Comparison of ENCODE assay signal across 14 cellular contexts in the genomic region with DNA sequence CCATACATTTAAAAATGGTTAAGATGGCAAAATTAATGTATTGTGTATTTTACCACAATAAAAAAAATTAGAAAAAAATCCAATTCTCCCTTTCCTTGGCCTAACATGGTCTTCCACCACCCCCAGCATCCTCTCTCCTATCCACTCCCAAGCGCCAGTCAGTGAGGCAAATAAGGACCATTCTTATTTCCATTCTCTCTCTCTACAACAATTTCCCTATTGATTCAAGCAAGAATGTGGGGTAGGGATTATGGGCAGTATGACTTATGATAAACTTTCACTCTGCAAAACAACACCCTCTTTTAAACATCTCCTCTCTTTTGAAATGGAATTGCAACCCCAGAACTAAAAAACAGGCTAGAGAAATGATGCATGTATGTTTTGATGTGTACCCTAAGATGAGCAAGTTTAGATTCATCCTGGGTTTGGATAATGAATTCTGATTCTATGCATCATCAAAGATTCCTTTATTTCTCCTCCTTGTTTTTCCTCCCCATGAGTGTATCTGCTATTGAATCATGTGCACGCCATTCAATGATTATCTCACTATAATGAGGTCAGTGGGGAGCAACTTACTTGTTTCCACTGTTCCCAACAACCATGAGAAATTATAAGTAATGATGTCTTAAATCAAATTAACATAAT. TPM values are rescaled to one million over a fixed set of nuclear protein-coding genes. Genes with fewer than 3 reads are reported as not detected.
DNase-seq lines count a peak whose midpoint lies in the region; ATAC-seq and TF ChIP-seq lines count a peak whose summit lies in the region.
"Had no signal": no experiment of that assay in that cellular context is flagged by ENCODE, and none has a peak within 500 bp of the region (broad histone marks: within the 10 kb centered on the region; RNA-seq: fewer than 3 reads in every experiment).

No MANE protein-coding gene starts in this region.

- peaks cover 3% of the 10 kb centered on the region; the same call in 1 of the 2 replicates for H3K9me3 ChIP-seq in PC-9 (ENCODE audit: insufficient read depth, low read depth)
- H3K9me3 ChIP-seq: left lung had no signal

- no peak for ATAC-seq in HG02763 (IDR thresholded peaks at IDR 0.05; ENCODE audit: unreplicated experiment)
- no peak for ATAC-seq in GM19328 (IDR thresholded peaks at IDR 0.05; ENCODE audit: unreplicated experiment)
- ATAC-seq: left lung had no signal

- H3K27me3 ChIP-seq in PC-9 (ENCODE audit: insufficient read depth, low read depth): no peaks in the 10 kb centered on the region
- H3K27me3 ChIP-seq: left lung had no signal

- H3K9me2 ChIP-seq in PC-9 (ENCODE audit: insufficient read depth): no peaks in the 10 kb centered on the region

- H3F3A ChIP-seq in PC-9 (ENCODE audit: insufficient read depth, low read depth): peaks cover 48% of the 10 kb centered on the region

- peaks cover 65% of the 10 kb centered on the region for H3K79me2 ChIP-seq in PC-9 (ENCODE audit: low read depth)

- no peaks in the 10 kb centered on the region for H3K36me3 Mint-ChIP-seq in nephron (ENCODE audit: low read depth)

- no peaks in the 10 kb centered on the region for H3K27me3 Mint-ChIP-seq in nephron (ENCODE audit: low read depth)

- TF ChIP-seq CTCF in AG04449 (IDR thresholded peaks at IDR 0.05; ENCODE audit: insufficient read depth, low read length, missing control alignments) (no peak), PC-9 (conservative IDR thresholded peaks at IDR 0.05) (no peak), epithelial cell of esophagus (IDR thresholded peaks at IDR 0.05; ENCODE audit: insufficient read depth, low read depth, low read length, missing control alignments) (no peak), nephron (IDR thresholded peaks at IDR 0.05; ENCODE audit: unreplicated experiment in 3 of 3) (no peak)

- POLR2A ChIA-PET in AG04449 (lab: Yijun Ruan, JAX) (no interaction called here), PC-9 (lab: Charles Lee; ENCODE audit: unreplicated experiment) (no interaction called here)

- BruUV-seq in PC-9 (replicated peaks; lab: Mats Ljungman, UMichigan): no TSS peak

- no peaks in the 10 kb centered on the region for H4K20me1 ChIP-seq in PC-9 (ENCODE audit: insufficient read depth)

- peak overlapping the region in 2 of 3 experiments; percentile 7 to 64 for H3K4me3 Mint-ChIP-seq in nephron
- H3K4me3 Mint-ChIP-seq: CD4-positive, alpha-beta T cell had no signal

- no peak overlapping the region for H2AFZ ChIP-seq in PC-9

- H3K27ac Mint-ChIP-seq in nephron: peak overlapping the region in 1 of 3 experiments; percentile 17
- H3K27ac Mint-ChIP-seq: CD4-positive, alpha-beta T cell had no signal

- intact Hi-C loops in PC-9 (cut with micrococcal nuclease; ENCODE audit: unreplicated experiment): no loop called here

- no peak for DNase-seq in AG04449 (ENCODE audit: low read depth, low spot score)
- DNase-seq in PC-9: no peak
- DNase-seq in epithelial cell of esophagus (ENCODE audit: low read depth): peak; percentile 91
- DNase-seq in activated naive CD4-positive, alpha-beta T cell treated with Interleukin-2 at 50 U/mL for 16 hours: no peak
- DNase-seq in stimulated activated CD4-positive, alpha-beta T cell treated with anti-CD3 and anti-CD28 coated beads, Interleukin-4, amount 100 ng/mL, for 24 hours: no peak
- DNase-seq: activated CD4-positive, CD25-positive, alpha-beta regulatory T cell treated with anti-CD3 and anti-CD28 coated beads, Interleukin-2, amount 50 U/mL, for 72 hours; activated gamma-delta T cell treated with Interleukin-2 at 50 U/mL for 16 hours; CD4-positive, alpha-beta T cell; effector memory CD4-positive, alpha-beta T cell; left lung; NCI-H2081 treated with DMSO at 0.1 percent for 48 hours had no signal

- peaks cover 70% of the 10 kb centered on the region for H3K4me1 Mint-ChIP-seq in nephron

- H3K27ac ChIP-seq in PC-9: peak overlapping the region; percentile 93; the same call in 1 of the 2 replicates

- peaks cover 24% of the 10 kb centered on the region for H3K36me3 ChIP-seq in PC-9 (ENCODE audit: low read depth)
- H3K36me3 ChIP-seq: left lung had no signal

- CTCF ChIA-PET in AG04449 (lab: Yijun Ruan, JAX) (interaction anchor here (0.7 to 1.1 kb wide), 2 partner anchors 9 to 13 kb away, joined by 3 read pairs; no protein-coding TSS in a partner anchor), PC-9 (lab: Charles Lee) (no interaction called here)

- H3K9me3 Mint-ChIP-seq in nephron: no peaks in the 10 kb centered on the region
- H3K9me3 Mint-ChIP-seq: CD4-positive, alpha-beta T cell had no signal

- H3K4me3 ChIP-seq in AG04449 (ENCODE audit: low read depth, low read length): peak overlapping the region; percentile 28
- H3K4me3 ChIP-seq in PC-9: peak overlapping the region; percentile 94; the same call in 1 of the 2 replicates
- H3K4me3 ChIP-seq in epithelial cell of esophagus (ENCODE audit: low read length): no peak overlapping the region

- peaks cover 75% of the 10 kb centered on the region for H3K4me1 ChIP-seq in PC-9 (replicated peaks; ENCODE audit: insufficient read depth)

- H3K4me2 ChIP-seq in PC-9: peak overlapping the region; percentile 83

RNA-seq across cellular contexts. Expression of gene STARD13, which starts 3.5 kb away (rescaled TPM):
- total RNA-seq in PC-9 (2021): 13.9 and 19.6 TPM in 2 replicates
- total RNA-seq: CD4-positive, alpha-beta T cell had no signal
